ENCODE assay signal across 17 cellular contexts in genomic region chr5:134576386-134577021, GRCh38. TPM values are rescaled to one million over a fixed set of nuclear protein-coding genes. Genes with fewer than 3 reads are reported as not detected.
DNase-seq lines count a peak whose midpoint lies in the region; ATAC-seq, FAIRE-seq and TF ChIP-seq lines count a peak whose summit lies in the region.
"Had no signal": no experiment of that assay in that cellular context is flagged by ENCODE, and none has a peak within 500 bp of the region (broad histone marks: within the 10 kb centered on the region; RNA-seq: fewer than 3 reads in every experiment).

No MANE protein-coding gene starts in this region.

- H3K9me3 ChIP-seq in Panc1 (ENCODE audit: control insufficient read depth, insufficient read depth, low read depth, low read length): no peaks in the 10 kb centered on the region
- no peaks in the 10 kb centered on the region for H3K9me3 ChIP-seq in fibroblast of lung (ENCODE audit: control insufficient read depth, insufficient read depth, low read depth, low read length)
- no peaks in the 10 kb centered on the region for H3K9me3 ChIP-seq in BE2C
- H3K9me3 ChIP-seq: thoracic aorta had no signal

- no peak overlapping the region for H3K9ac ChIP-seq in fibroblast of lung (ENCODE audit: insufficient read depth, low read length)

- H3K4me3 Mint-ChIP-seq in stimulated activated naive CD8-positive, alpha-beta T cell treated with anti-CD3 and anti-CD28 coated beads, Interleukin-15, amount 100 ng/mL, for 72 hours: no peak overlapping the region
- H3K4me3 Mint-ChIP-seq: activated CD4-positive, alpha-beta T cell treated with anti-CD3 and anti-CD28 coated beads, Interleukin-2, amount 10 ng/mL, durations not matched to agents 24 days and 14 days; activated T-helper 1 cell treated with anti-CD3 and anti-CD28 coated beads, Interleukin-12 subunit alpha, Interleukin-12 subunit beta, Interleukin-2, Interleukin-4 antibody, amounts not matched to agents 30 ng/mL and 10 ng/mL and 1 ng/mL, durations not matched to agents 14 hours and 24 hours and 36 hours; brain had no signal

- DNase-seq in cardiac septum (ENCODE audit: low spot score) (peak; percentile 63), left ventricle myocardium superior (no peak), Panc1 (ENCODE audit: low read depth, low spot score) (no peak), fibroblast of lung (ENCODE audit: low read depth in 2 of 2) (no peak), BE2C (no peak), HTR-8/SVneo (ENCODE audit: insufficient read length, low spot score) (no peak)
- DNase-seq in stimulated activated naive CD8-positive, alpha-beta T cell treated with anti-CD3 and anti-CD28 coated beads, Interleukin-15, amount 100 ng/mL, for 72 hours: no peak
- DNase-seq: activated CD4-positive, alpha-beta T cell treated with anti-CD3 and anti-CD28 coated beads, Interleukin-2, amount 10 ng/mL, durations not matched to agents 24 days and 14 days; DMS153; kidney glomerular epithelial cell; NCI-H2081; NCI-H82; T-helper 2 cell had no signal

- TF ChIP-seq CTCF in Panc1 (IDR thresholded peaks at IDR 0.05) (no peak), fibroblast of lung (conservative IDR thresholded peaks at IDR 0.05 in 1 of 2, IDR thresholded peaks at IDR 0.05 in 1 of 2; ENCODE audit: low read depth in 1 of 2, low read length in 2 of 2) (no peak), BE2C (IDR thresholded peaks at IDR 0.05; ENCODE audit: low read depth, low read length) (no peak)

- no peaks in the 10 kb centered on the region for H3K27me3 ChIP-seq in Panc1 (ENCODE audit: control insufficient read depth, insufficient read depth, low read length)
- H3K27me3 ChIP-seq in fibroblast of lung (ENCODE audit: control insufficient read depth, insufficient read depth, low read length): no peaks in the 10 kb centered on the region
- no peaks in the 10 kb centered on the region for H3K27me3 ChIP-seq in BE2C

- in situ Hi-C loops in Panc1 (cut with HindIII; ENCODE audit: low pct_unique_long_range_greater_than_20kb, low sequenced_read_pairs): no loop called here

- POLR2A ChIA-PET in Panc1 (lab: Charles Lee): no interaction called here

- CTCF ChIA-PET in Panc1 (lab: Charles Lee): interaction anchor here (2.3 kb wide), 1 partner anchor 11 kb away, joined by 7 read pairs; no protein-coding TSS in a partner anchor

- H3K27ac Mint-ChIP-seq in stimulated activated naive CD8-positive, alpha-beta T cell treated with anti-CD3 and anti-CD28 coated beads, Interleukin-15, amount 100 ng/mL, for 72 hours: peak overlapping the region; percentile 7 to 90
- H3K27ac Mint-ChIP-seq: activated CD4-positive, alpha-beta T cell treated with anti-CD3 and anti-CD28 coated beads, Interleukin-2, amount 10 ng/mL, durations not matched to agents 24 days and 14 days; activated T-helper 1 cell treated with anti-CD3 and anti-CD28 coated beads, Interleukin-12 subunit alpha, Interleukin-12 subunit beta, Interleukin-2, Interleukin-4 antibody, amounts not matched to agents 30 ng/mL and 10 ng/mL and 1 ng/mL, durations not matched to agents 14 hours and 24 hours and 36 hours had no signal

- no peak overlapping the region for H2AFZ ChIP-seq in fibroblast of lung (ENCODE audit: low read length)

- H3K4me2 ChIP-seq in fibroblast of lung (ENCODE audit: extremely low read depth, insufficient read depth, low read length): no peak overlapping the region

- BruUV-seq in Panc1 (replicated peaks; lab: Mats Ljungman, UMichigan): no TSS peak

- H3K4me1 ChIP-seq in Panc1 (ENCODE audit: control insufficient read depth, insufficient read depth, low read length) (peaks cover 20% of the 10 kb centered on the region), fibroblast of lung (ENCODE audit: control insufficient read depth, extremely low read depth, insufficient read depth, low read length) (peaks cover 12% of the 10 kb centered on the region), BE2C (no peaks in the 10 kb centered on the region)

- peak overlapping the region; percentile 54 for H3K27ac ChIP-seq in Panc1 (ENCODE audit: low read length)
- H3K27ac ChIP-seq in fibroblast of lung (ENCODE audit: insufficient read depth, low read length): peak overlapping the region; percentile 16
- H3K27ac ChIP-seq: thoracic aorta had no signal

- no peaks in the 10 kb centered on the region for H4K20me1 ChIP-seq in fibroblast of lung (ENCODE audit: control insufficient read depth, extremely low read depth, insufficient read depth, low read length)

- H3K4me3 ChIP-seq in Panc1 (ENCODE audit: low read depth in 2 of 2, low read length in 2 of 2) (no peak overlapping the region), fibroblast of lung (replicated peaks in 1 of 4; ENCODE audit: control extremely low read depth in 1 of 4, insufficient read depth in 1 of 4, low read depth in 3 of 4, low read length in 4 of 4) (no peak overlapping the region), BE2C (ENCODE audit: low read depth, low read length) (no peak overlapping the region)
- H3K4me3 ChIP-seq: thoracic aorta had no signal

- FAIRE-seq in HTR-8/SVneo (lab: Jason Lieb, UNC): no peak

- intact Hi-C loops in cardiac septum (cut with DNase I) (loop anchor here (1.0 to 5.0 kb wide), 2 partner anchors 49 to 204 kb away; partner anchors contain the start of gene UBE2B), left ventricle myocardium superior (cut with micrococcal nuclease) (no loop called here), Panc1 (cut with micrococcal nuclease; ENCODE audit: unreplicated experiment) (no loop called here)

- no peak for ATAC-seq in left ventricle myocardium superior
- peak; percentile 23 for ATAC-seq in Panc1
- ATAC-seq in stimulated activated naive CD8-positive, alpha-beta T cell treated with anti-CD3 and anti-CD28 coated beads, Interleukin-15, amount 100 ng/mL, for 72 hours: no peak
- ATAC-seq in GM18873 (IDR thresholded peaks at IDR 0.05; ENCODE audit: low FRiP score, unreplicated experiment): no peak

- no peaks in the 10 kb centered on the region for H3K27me3 Mint-ChIP-seq in stimulated activated naive CD8-positive, alpha-beta T cell treated with anti-CD3 and anti-CD28 coated beads, Interleukin-15, amount 100 ng/mL, for 72 hours
- H3K27me3 Mint-ChIP-seq: activated CD4-positive, alpha-beta T cell treated with anti-CD3 and anti-CD28 coated beads, Interleukin-2, amount 10 ng/mL, durations not matched to agents 24 days and 14 days had no signal

- peaks cover 14% of the 10 kb centered on the region for H3K36me3 ChIP-seq in Panc1 (ENCODE audit: control insufficient read depth, insufficient read depth, low read length)
- H3K36me3 ChIP-seq in fibroblast of lung (ENCODE audit: control insufficient read depth, insufficient read depth, low read length): peaks cover 45% of the 10 kb centered on the region
- peaks cover 11% of the 10 kb centered on the region for H3K36me3 ChIP-seq in BE2C

- H3K9me3 Mint-ChIP-seq in stimulated activated naive CD8-positive, alpha-beta T cell treated with anti-CD3 and anti-CD28 coated beads, Interleukin-15, amount 100 ng/mL, for 72 hours: no peaks in the 10 kb centered on the region
- H3K9me3 Mint-ChIP-seq: activated CD4-positive, alpha-beta T cell treated with anti-CD3 and anti-CD28 coated beads, Interleukin-2, amount 10 ng/mL, durations not matched to agents 24 days and 14 days; activated T-helper 1 cell treated with anti-CD3 and anti-CD28 coated beads, Interleukin-12 subunit alpha, Interleukin-12 subunit beta, Interleukin-2, Interleukin-4 antibody, amounts not matched to agents 30 ng/mL and 10 ng/mL and 1 ng/mL, durations not matched to agents 14 hours and 24 hours and 36 hours; brain had no signal

- H3K79me2 ChIP-seq in fibroblast of lung (ENCODE audit: control insufficient read depth, insufficient read depth, low read length): no peaks in the 10 kb centered on the region

- peaks cover 21% of the 10 kb centered on the region for H3K4me1 Mint-ChIP-seq in stimulated activated naive CD8-positive, alpha-beta T cell treated with anti-CD3 and anti-CD28 coated beads, Interleukin-15, amount 100 ng/mL, for 72 hours
- H3K4me1 Mint-ChIP-seq: brain had no signal

RNA-seq across cellular contexts. Expression of gene JADE2, which starts 51.0 kb away (rescaled TPM):
- total RNA-seq in cardiac septum (25.7 TPM), left ventricle myocardium superior (28.7 TPM), Panc1 (2021; ENCODE audit: unreplicated experiment) (80.0 TPM), fibroblast of lung (23.6 and 45.9 TPM in 2 replicates)
- 40.4 TPM for polyA plus RNA-seq in Panc1 (2012; ENCODE audit: insufficient read length)
- polyA plus RNA-seq in fibroblast of lung: 10.0 and 20.2 TPM in 2 replicates
- polyA plus RNA-seq in fibroblast of lung (2012): 11.7 and 22.0 TPM in 2 replicates
- 24.2 and 55.5 TPM in 2 replicates for polyA minus RNA-seq in fibroblast of lung (ENCODE audit: low replicate concordance)
- polyA plus RNA-seq in BE2C (2012; ENCODE audit: insufficient read depth, insufficient read length, low read depth): 14.7 TPM

RNA-seq across cellular contexts. Expression of gene SAR1B, which starts 56.1 kb away (rescaled TPM):
- 85.9 TPM for total RNA-seq in cardiac septum
- 84.7 TPM for total RNA-seq in left ventricle myocardium superior
- total RNA-seq in Panc1 (2021; ENCODE audit: unreplicated experiment): 68.8 TPM
- 50.0 TPM for polyA plus RNA-seq in Panc1 (2012; ENCODE audit: insufficient read length)
- total RNA-seq in fibroblast of lung: 41.3 and 68.7 TPM in 2 replicates
- 102 and 106 TPM in 2 replicates for polyA plus RNA-seq in fibroblast of lung
- 54.3 and 70.4 TPM in 2 replicates for polyA plus RNA-seq in fibroblast of lung (2012)
- polyA minus RNA-seq in fibroblast of lung (ENCODE audit: low replicate concordance): 15.8 and 24.2 TPM in 2 replicates
- 60.3 TPM for polyA plus RNA-seq in BE2C (2012; ENCODE audit: insufficient read depth, insufficient read length, low read depth)
